14 cellular contexts compared by ENCODE assay signal in the genomic region with DNA sequence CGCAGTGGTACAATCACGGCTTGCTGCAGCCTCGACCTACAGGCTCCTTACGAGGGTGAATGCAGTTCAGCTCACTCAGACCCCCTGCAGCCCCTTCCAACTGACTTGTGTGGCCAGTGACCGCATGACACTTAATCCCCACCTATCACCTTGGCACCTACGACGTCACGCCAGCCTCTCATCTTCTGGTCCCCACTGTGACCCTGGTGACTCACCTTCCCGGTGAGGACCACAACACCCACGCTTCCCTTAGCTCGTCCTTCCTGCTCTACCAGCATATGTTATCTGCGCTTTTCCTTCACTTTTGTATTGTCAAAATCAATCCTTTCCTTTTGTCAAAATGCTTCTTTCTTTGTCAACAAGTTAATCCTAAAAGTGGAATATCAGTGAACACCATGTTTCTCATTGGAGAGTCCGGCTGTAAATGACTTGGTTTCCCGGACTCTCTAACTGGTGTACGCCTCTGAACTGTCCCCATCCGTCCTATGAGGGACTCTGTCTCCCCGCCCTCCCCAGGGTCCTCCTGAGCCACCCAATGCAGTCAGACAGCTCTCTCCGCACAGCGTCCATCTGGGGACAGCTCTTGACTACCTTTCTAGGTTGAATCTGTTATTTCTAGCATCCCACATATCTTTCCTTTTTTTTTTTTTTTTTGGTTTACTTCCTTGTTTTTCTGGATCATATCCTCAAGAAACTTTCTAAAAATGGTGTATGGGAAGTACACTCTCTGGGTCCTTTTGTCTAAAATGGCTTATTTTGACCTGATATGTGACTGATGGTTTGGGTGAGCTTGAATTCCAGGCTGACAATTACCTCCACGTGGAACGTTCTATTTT. TPM values are rescaled to one million over a fixed set of nuclear protein-coding genes. Genes with fewer than 3 reads are reported as not detected.
DNase-seq lines count a peak whose midpoint lies in the region; ATAC-seq and TF ChIP-seq lines count a peak whose summit lies in the region.
"Had no signal": no experiment of that assay in that cellular context is flagged by ENCODE, and none has a peak within 500 bp of the region (broad histone marks: within the 10 kb centered on the region; RNA-seq: fewer than 3 reads in every experiment).

No MANE protein-coding gene starts in this region.

- H3K9me3 ChIP-seq in HCT116 (ENCODE audit: control insufficient read depth in 1 of 2, insufficient read depth in 1 of 2, low read depth in 1 of 2, low read length in 2 of 2): peaks cover 0 to 7% of the 10 kb centered on the region in 2 experiments; a peak in 1 of 4 replicates
- H3K9me3 ChIP-seq: BE2C had no signal

- CTCF ChIA-PET in HCT116 (lab: Charles Lee): no interaction called here

- no peak overlapping the region for H2AFZ ChIP-seq in HCT116 (ENCODE audit: low read depth, low read length, poor library complexity, severe bottlenecking)

- no peak overlapping the region for H3K4me3 Mint-ChIP-seq in activated naive CD8-positive, alpha-beta T cell
- no peak overlapping the region for H3K4me3 Mint-ChIP-seq in stimulated activated memory B cell treated with anti-CD40 and anti-IgM and Interleukin-4, amounts not matched to agents 10 μg/mL and 1 μg/mL and 100 μg/mL, for 72 hours
- H3K4me3 Mint-ChIP-seq: IgD-negative memory B cell; naive thymus-derived CD4-positive, alpha-beta T cell had no signal

- no peaks in the 10 kb centered on the region for H3K79me2 ChIP-seq in HCT116 (ENCODE audit: insufficient read depth, low read length)

- no peak for TF ChIP-seq POLR2A in HCT116 (IDR thresholded peaks at IDR 0.05; ENCODE audit: borderline replicate concordance, extremely low read depth, insufficient read depth, insufficient read length)

- no peaks in the 10 kb centered on the region for H3K36me3 ChIP-seq in HCT116 (ENCODE audit: control insufficient read depth in 1 of 2, insufficient read depth in 2 of 2, low read length in 2 of 2)
- H3K36me3 ChIP-seq: BE2C had no signal

- no peak overlapping the region for H3K9ac ChIP-seq in HCT116 (ENCODE audit: low read length)

- H3K4me1 ChIP-seq in HCT116 (ENCODE audit: control insufficient read depth in 1 of 2, insufficient read depth in 2 of 2, low read length in 2 of 2): peaks cover 11 to 18% of the 10 kb centered on the region in 2 experiments; a peak in 3 of 4 replicates
- H3K4me1 ChIP-seq: BE2C had no signal

- in situ Hi-C loops in G401 (cut with HindIII; ENCODE audit: low sequenced_read_pairs): no loop called here

- H3K27ac ChIP-seq in HCT116 (ENCODE audit: low read depth, low read length): no peak overlapping the region
- H3K27ac ChIP-seq: SK-N-MC had no signal

- ATAC-seq in HCT116: peak; percentile 67
- ATAC-seq in stimulated activated memory B cell treated with anti-CD40 and anti-IgM and Interleukin-4, amounts not matched to agents 10 μg/mL and 1 μg/mL and 100 μg/mL, for 72 hours: no peak
- no peak for ATAC-seq in HG02852 (IDR thresholded peaks at IDR 0.05; ENCODE audit: unreplicated experiment)
- ATAC-seq: naive thymus-derived CD4-positive, alpha-beta T cell had no signal

- POLR2A ChIA-PET in HCT116 (lab: Charles Lee): no interaction called here

- peaks cover 7% of the 10 kb centered on the region for H3K27me3 Mint-ChIP-seq in activated naive CD8-positive, alpha-beta T cell
- H3K27me3 Mint-ChIP-seq in stimulated activated memory B cell treated with anti-CD40 and anti-IgM and Interleukin-4, amounts not matched to agents 10 μg/mL and 1 μg/mL and 100 μg/mL, for 72 hours: peaks cover 44% of the 10 kb centered on the region

- BruUV-seq in HCT116 (replicated peaks; lab: Mats Ljungman, UMichigan): no TSS peak

- no peaks in the 10 kb centered on the region for H4K20me1 ChIP-seq in HCT116 (ENCODE audit: insufficient read depth)

- H3K4me2 ChIP-seq in HCT116 (ENCODE audit: low read length): peak overlapping the region; percentile 56

- DNase-seq in A172 (ENCODE audit: low spot score) (peak; percentile 2), HCT116 (ENCODE audit: low read depth, low spot score) (no peak), G401 (ENCODE audit: low spot score) (no peak)
- peak; percentile 60 for DNase-seq in stimulated activated CD4-positive, alpha-beta T cell treated with anti-CD3 and anti-CD28 coated beads, Interleukin-15, amount 100 ng/mL, for 24 hours
- DNase-seq: activated gamma-delta T cell treated with Interleukin-2 at 50 U/mL for 16 hours, GOT3, NCI-H2227 treated with DMSO at 0.1 percent for 48 hours had no signal

- H3K4me3 ChIP-seq in HCT116 (replicated peaks in 1 of 2; ENCODE audit: low read depth in 1 of 2, low read length in 2 of 2): no peak overlapping the region
- H3K4me3 ChIP-seq: SK-N-MC had no signal

- peaks cover 8% of the 10 kb centered on the region for H3K9me3 Mint-ChIP-seq in activated naive CD8-positive, alpha-beta T cell (ENCODE audit: low read depth)
- H3K9me3 Mint-ChIP-seq in stimulated activated memory B cell treated with anti-CD40 and anti-IgM and Interleukin-4, amounts not matched to agents 10 μg/mL and 1 μg/mL and 100 μg/mL, for 72 hours: peaks cover 18% of the 10 kb centered on the region

- no peaks in the 10 kb centered on the region for H3K36me3 Mint-ChIP-seq in activated naive CD8-positive, alpha-beta T cell
- H3K36me3 Mint-ChIP-seq in stimulated activated memory B cell treated with anti-CD40 and anti-IgM and Interleukin-4, amounts not matched to agents 10 μg/mL and 1 μg/mL and 100 μg/mL, for 72 hours: no peaks in the 10 kb centered on the region
- H3K36me3 Mint-ChIP-seq: IgD-negative memory B cell; naive thymus-derived CD4-positive, alpha-beta T cell had no signal

- peak overlapping the region; percentile 0 for H3K27ac Mint-ChIP-seq in activated naive CD8-positive, alpha-beta T cell
- no peak overlapping the region for H3K27ac Mint-ChIP-seq in stimulated activated memory B cell treated with anti-CD40 and anti-IgM and Interleukin-4, amounts not matched to agents 10 μg/mL and 1 μg/mL and 100 μg/mL, for 72 hours
- H3K27ac Mint-ChIP-seq: naive thymus-derived CD4-positive, alpha-beta T cell had no signal

- no peak for TF ChIP-seq RAD21 in HCT116 (IDR thresholded peaks at IDR 0.05; ENCODE audit: low read depth)

- no peaks in the 10 kb centered on the region for H3K9me2 ChIP-seq in HCT116 (ENCODE audit: insufficient read depth)

- no peak for TF ChIP-seq CTCF in HCT116 (IDR thresholded peaks at IDR 0.05 in 2 of 3, conservative IDR thresholded peaks at IDR 0.05 in 1 of 3; ENCODE audit: borderline replicate concordance in 1 of 3, insufficient read depth in 1 of 3, low read depth in 2 of 3, low read length in 2 of 3)

- H3K27me3 ChIP-seq in HCT116 (ENCODE audit: insufficient read depth, low read length): no peaks in the 10 kb centered on the region

- intact Hi-C loops in HCT116 (cut with micrococcal nuclease): loop anchor here (2.0 to 10.0 kb wide), 2 partner anchors 350 to 402 kb away; no protein-coding TSS in a partner anchor

- RAD21 ChIA-PET in HCT116 (lab: Charles Lee; ENCODE audit: low non-redundant PET in 1 of 2, low total read pairs in 2 of 2, uncharacterized antibody in 2 of 2, unreplicated experiment in 2 of 2): no interaction called here

- peaks cover 11% of the 10 kb centered on the region for H3K4me1 Mint-ChIP-seq in activated naive CD8-positive, alpha-beta T cell (ENCODE audit: low read depth)
- no peaks in the 10 kb centered on the region for H3K4me1 Mint-ChIP-seq in stimulated activated memory B cell treated with anti-CD40 and anti-IgM and Interleukin-4, amounts not matched to agents 10 μg/mL and 1 μg/mL and 100 μg/mL, for 72 hours

TF ChIP-seq in HCT116, 20 proteins besides CTCF, POLR2A, EP300 and RAD21:
- TF ChIP-seq JUND (IDR thresholded peaks at IDR 0.05) (peak; percentile 51), SP1 (IDR thresholded peaks at IDR 0.05; ENCODE audit: low read depth) (peak; percentile 29; the same call in 1 of the 2 replicates), POLR2AphosphoS5 (IDR thresholded peaks at IDR 0.05; ENCODE audit: low read depth, low read length) (no peak), EGR1 (IDR thresholded peaks at IDR 0.05; ENCODE audit: low read depth) (peak; percentile 88)
- TF ChIP-seq, protein P1, sequence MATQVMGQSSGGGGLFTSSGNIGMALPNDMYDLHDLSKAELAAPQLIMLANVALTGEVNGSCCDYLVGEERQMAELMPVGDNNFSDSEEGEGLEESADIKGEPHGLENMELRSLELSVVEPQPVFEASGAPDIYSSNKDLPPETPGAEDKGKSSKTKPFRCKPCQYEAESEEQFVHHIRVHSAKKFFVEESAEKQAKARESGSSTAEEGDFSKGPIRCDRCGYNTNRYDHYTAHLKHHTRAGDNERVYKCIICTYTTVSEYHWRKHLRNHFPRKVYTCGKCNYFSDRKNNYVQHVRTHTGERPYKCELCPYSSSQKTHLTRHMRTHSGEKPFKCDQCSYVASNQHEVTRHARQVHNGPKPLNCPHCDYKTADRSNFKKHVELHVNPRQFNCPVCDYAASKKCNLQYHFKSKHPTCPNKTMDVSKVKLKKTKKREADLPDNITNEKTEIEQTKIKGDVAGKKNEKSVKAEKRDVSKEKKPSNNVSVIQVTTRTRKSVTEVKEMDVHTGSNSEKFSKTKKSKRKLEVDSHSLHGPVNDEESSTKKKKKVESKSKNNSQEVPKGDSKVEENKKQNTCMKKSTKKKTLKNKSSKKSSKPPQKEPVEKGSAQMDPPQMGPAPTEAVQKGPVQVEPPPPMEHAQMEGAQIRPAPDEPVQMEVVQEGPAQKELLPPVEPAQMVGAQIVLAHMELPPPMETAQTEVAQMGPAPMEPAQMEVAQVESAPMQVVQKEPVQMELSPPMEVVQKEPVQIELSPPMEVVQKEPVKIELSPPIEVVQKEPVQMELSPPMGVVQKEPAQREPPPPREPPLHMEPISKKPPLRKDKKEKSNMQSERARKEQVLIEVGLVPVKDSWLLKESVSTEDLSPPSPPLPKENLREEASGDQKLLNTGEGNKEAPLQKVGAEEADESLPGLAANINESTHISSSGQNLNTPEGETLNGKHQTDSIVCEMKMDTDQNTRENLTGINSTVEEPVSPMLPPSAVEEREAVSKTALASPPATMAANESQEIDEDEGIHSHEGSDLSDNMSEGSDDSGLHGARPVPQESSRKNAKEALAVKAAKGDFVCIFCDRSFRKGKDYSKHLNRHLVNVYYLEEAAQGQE (IDR thresholded peaks at IDR 0.05; ENCODE audit: low read depth): no peak

RNA-seq across cellular contexts. Expression of gene CFAP46, which starts 37.3 kb away (rescaled TPM):
- 1.4 and 4.3 TPM in 2 replicates for total RNA-seq in A172 (2014; rRNA removed; shearing (Covaris generic))
- 1.4 TPM for total RNA-seq in HCT116 (2021; ENCODE audit: unreplicated experiment)
- polyA plus RNA-seq in HCT116 (2012): 1.3 and 1.4 TPM in 2 replicates
- 6.2 and 11.3 TPM in 2 replicates for total RNA-seq in G401 (2014; rRNA removed; shearing (Covaris generic))
- polyA plus RNA-seq: IgD-negative memory B cell; naive thymus-derived CD4-positive, alpha-beta T cell had no signal

Comparison
In these comparisons a context has a peak if more than half of its experiments do, and no peak if none do; other contexts are left out.
1. DNase-seq: peak in A172 (single experiment) and stimulated activated CD4-positive, alpha-beta T cell treated with anti-CD3 and anti-CD28 coated beads, Interleukin-15, amount 100 ng/mL, for 24 hours (single experiment); none in HCT116 (single experiment) and G401 (single experiment).